ENCODE assay signal across 8 cellular contexts in genomic region chr3:158105124-158105709, GRCh38. TPM values are rescaled to one million over a fixed set of nuclear protein-coding genes. Genes with fewer than 3 reads are reported as not detected.
DNase-seq lines count a peak whose midpoint lies in the region; ATAC-seq, FAIRE-seq and TF ChIP-seq lines count a peak whose summit lies in the region.

No MANE protein-coding gene starts in this region.

- H3K27me3 ChIP-seq in keratinocyte (ENCODE audit: control insufficient read depth, extremely low read depth, insufficient read depth, low read length) (peaks cover 87% of the 10 kb centered on the region), aorta (ENCODE audit: control insufficient read depth in 1 of 2, insufficient read depth in 2 of 2, low read length in 1 of 2) (no peaks in the 10 kb centered on the region)

- no peak for FAIRE-seq in keratinocyte (lab: Jason Lieb, UNC)

- dilution Hi-C loops in keratinocyte (cut with MboI; ENCODE audit: extremely low pct_ligation_motif_present, low sequenced_read_pairs), result no loop called here

- intact Hi-C loops in aorta (cut with DNase I), result no loop called here

- no peak for TF ChIP-seq CTCF in keratinocyte (optimal IDR thresholded peaks at IDR 0.05 in 1 of 3, IDR thresholded peaks at IDR 0.05 in 1 of 3, conservative IDR thresholded peaks at IDR 0.05 in 1 of 3; ENCODE audit: extremely low read depth in 1 of 3, insufficient read depth in 2 of 3, low read length in 3 of 3)

- peak overlapping the region; percentile 45 to 72 (median 65) for H3K4me3 ChIP-seq in keratinocyte (ENCODE audit: control insufficient read depth in 2 of 3, extremely low read depth in 1 of 3, insufficient read depth in 2 of 3, low read depth in 1 of 3, low read length in 3 of 3)
- H3K4me3 ChIP-seq in aorta (ENCODE audit: low read length in 2 of 2), result peak overlapping the region; percentile 39 to 45

- ATAC-seq in aorta (ENCODE audit: low FRiP score), result no peak

- peak overlapping the region; percentile 30 for H2AFZ ChIP-seq in keratinocyte (ENCODE audit: control insufficient read depth, low read length)

- peaks cover 10% of the 10 kb centered on the region for H3K4me1 ChIP-seq in keratinocyte (ENCODE audit: control insufficient read depth, extremely low read depth, insufficient read depth, low read length)
- no peaks in the 10 kb centered on the region for H3K4me1 ChIP-seq in aorta (ENCODE audit: control insufficient read depth in 1 of 2, insufficient read depth in 2 of 2, low read length in 2 of 2)

- no peaks in the 10 kb centered on the region for H3K36me3 ChIP-seq in keratinocyte (ENCODE audit: control insufficient read depth in 2 of 2, extremely low read depth in 1 of 2, insufficient read depth in 2 of 2, low read length in 2 of 2)
- H3K36me3 ChIP-seq in aorta (ENCODE audit: control insufficient read depth in 1 of 2, insufficient read depth in 2 of 2, low read length in 1 of 2), result no peaks in the 10 kb centered on the region

- 2 to 4% methylated on average over 39 of the region's 39 CpGs for WGBS in aorta, 2 donors

- peak overlapping the region; percentile 81 for H3K4me2 ChIP-seq in keratinocyte (ENCODE audit: control insufficient read depth, extremely low read depth, insufficient read depth, low read depth, low read length)

- H3K9ac ChIP-seq in keratinocyte (ENCODE audit: control insufficient read depth, extremely low read depth, insufficient read depth, low read length), result no peak overlapping the region

- H3K27ac ChIP-seq in keratinocyte (ENCODE audit: control insufficient read depth, insufficient read depth, low read length), result no peak overlapping the region
- H3K27ac ChIP-seq in aorta (ENCODE audit: low read depth in 1 of 2, low read length in 2 of 2), result no peak overlapping the region

- H3K9me3 ChIP-seq in keratinocyte (ENCODE audit: control insufficient read depth, low read depth, low read length) (no peaks in the 10 kb centered on the region), aorta (ENCODE audit: control insufficient read depth, low read length) (no peaks in the 10 kb centered on the region)

- H3K79me2 ChIP-seq in keratinocyte (ENCODE audit: control insufficient read depth, insufficient read depth, low read length), result no peaks in the 10 kb centered on the region

- H3K9me1 ChIP-seq in keratinocyte (ENCODE audit: control insufficient read depth, extremely low read depth, insufficient read depth, low read length), result no peaks in the 10 kb centered on the region

- DNase-seq in CD1c-positive myeloid dendritic cell (ENCODE audit: extremely low spot score), result peak; percentile 42
- DNase-seq in HS-27A (ENCODE audit: low read depth), result peak; percentile 38
- DNase-seq in amniotic stem cell (lab: John Stamatoyannopoulos, UW), result peak; percentile 47
- DNase-seq in keratinocyte (ENCODE audit: low read depth, low spot score), result no peak
- DNase-seq in aorta, result no peak
- no peak for DNase-seq in NK-92 treated with Interleukin-12 subunit alpha and Interleukin-12 subunit beta, amount 100 ng/mL, for 24 hours (lab: John Stamatoyannopoulos, UW)
- no peak for DNase-seq in midbrain (lab: John Stamatoyannopoulos, UW)
- DNase-seq in COR-L47 (lab: John Stamatoyannopoulos, UW), result no peak

- no peaks in the 10 kb centered on the region for H4K20me1 ChIP-seq in keratinocyte (ENCODE audit: control insufficient read depth, extremely low read depth, insufficient read depth, low read length)

RNA-seq across cellular contexts. Expression of gene SHOX2, which starts 1.0 kb away (rescaled TPM):
- polyA plus RNA-seq in keratinocyte (0.05 to 0.10 TPM (median 0.08 TPM) in 3 replicates), aorta (1 to 10 TPM; 1.1 to 2.6 TPM)
- polyA plus RNA-seq in keratinocyte (2011; ENCODE audit: low read depth), result not detected
- 0.04 and 0.06 TPM in 2 replicates for polyA plus RNA-seq in keratinocyte (2011; cell fraction: cytosol; rRNA removed)
- polyA plus RNA-seq in keratinocyte (2011; cell fraction: nucleus; rRNA removed), result 0.22 and 0.47 TPM in 2 replicates
- 0.05 TPM in 1 of 2 replicates, not detected in the other for polyA plus RNA-seq in keratinocyte (2012; ENCODE audit: low replicate concordance)
- not detected in 3 replicates for polyA minus RNA-seq in keratinocyte
- not detected for polyA minus RNA-seq in keratinocyte (2011; cell fraction: cytosol; rRNA and poly(A)+ RNA removed)
- polyA minus RNA-seq in keratinocyte (2011; cell fraction: nucleus; rRNA and poly(A)+ RNA removed), result not detected in 2 replicates
- total RNA-seq in aorta, result 1 to 10 TPM in 1 of 2 donors, under 1 TPM in 1; 0.78 to 2.7 TPM

RNA-seq across cellular contexts. Expression of gene RSRC1, which starts 4.7 kb away (rescaled TPM):
- polyA plus RNA-seq in keratinocyte, result 6.1 to 11.7 TPM (median 11.1 TPM) in 3 replicates
- 61.1 TPM for polyA plus RNA-seq in keratinocyte (2011; ENCODE audit: low read depth)
- 7.1 and 10.4 TPM in 2 replicates for polyA plus RNA-seq in keratinocyte (2011; cell fraction: cytosol; rRNA removed)
- polyA plus RNA-seq in keratinocyte (2011; cell fraction: nucleus; rRNA removed), result 6.3 and 7.3 TPM in 2 replicates
- polyA plus RNA-seq in keratinocyte (2012; ENCODE audit: low replicate concordance), result 19.4 and 25.8 TPM in 2 replicates
- 1.3 to 16.7 TPM (median 7.5 TPM) in 3 replicates for polyA minus RNA-seq in keratinocyte
- 14.0 TPM for polyA minus RNA-seq in keratinocyte (2011; cell fraction: cytosol; rRNA and poly(A)+ RNA removed)
- 19.4 and 30.3 TPM in 2 replicates for polyA minus RNA-seq in keratinocyte (2011; cell fraction: nucleus; rRNA and poly(A)+ RNA removed)
- 10 to 100 TPM; 30.7 to 39.4 TPM for total RNA-seq in aorta
- polyA plus RNA-seq in aorta, result 10 to 100 TPM; 17.3 to 26.2 TPM

Comparison
In these comparisons a context has a peak if more than half of its experiments do, and no peak if none do; other contexts are left out.
1. DNase-seq: peak in CD1c-positive myeloid dendritic cell (single experiment), HS-27A (single experiment) and amniotic stem cell (single experiment); none in keratinocyte (single experiment), aorta (0 of 2), NK-92 treated with Interleukin-12 subunit alpha and Interleukin-12 subunit beta, amount 100 ng/mL, for 24 hours (single experiment), midbrain (single experiment) and COR-L47 (single experiment).